ENCODE assay signal across 9 cellular contexts in the genomic region with DNA sequence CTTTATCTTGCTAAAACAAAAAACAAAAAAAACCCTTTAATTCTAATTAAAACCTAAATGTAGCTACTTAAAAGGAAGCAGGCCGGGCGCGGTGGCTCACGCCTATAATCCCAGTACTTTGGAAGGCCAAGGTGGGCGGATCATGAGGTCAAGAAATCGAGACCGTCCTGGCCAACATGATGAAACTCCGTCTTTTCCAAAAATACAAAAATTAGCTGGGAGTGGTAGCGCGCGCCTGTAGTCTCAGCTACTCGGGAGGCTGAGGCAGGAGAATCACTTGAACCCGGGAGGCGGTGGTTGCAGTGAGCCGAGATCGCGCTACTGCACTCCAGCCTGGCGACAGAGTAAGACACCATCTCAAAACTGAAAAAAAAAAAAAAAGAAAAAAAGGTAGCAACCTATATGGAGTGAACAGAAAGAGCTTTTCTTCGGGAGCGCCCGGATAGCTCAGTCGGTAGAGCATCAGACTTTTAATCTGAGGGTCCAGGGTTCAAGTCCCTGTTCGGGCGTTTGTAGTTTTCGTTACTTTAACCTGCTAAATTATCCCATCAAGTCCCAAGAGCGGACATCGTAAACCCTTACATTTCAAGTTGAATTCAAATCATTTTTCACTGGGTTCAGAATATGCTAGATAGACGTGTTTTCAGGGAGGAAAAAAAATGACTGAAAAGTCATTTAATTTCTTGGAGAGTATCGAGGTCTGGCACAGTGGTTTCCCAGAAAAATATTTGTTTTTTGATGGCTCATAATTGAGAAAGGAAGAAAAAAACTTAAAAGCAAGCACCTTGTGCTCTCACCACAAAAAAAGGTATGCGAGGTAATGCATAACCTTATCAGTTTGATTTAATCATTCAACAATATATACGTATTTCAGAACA. TPM values are rescaled to one million over a fixed set of nuclear protein-coding genes. Genes with fewer than 3 reads are reported as not detected.
A peak's percentile ranks its signal among the peaks of the same experiment; 100 is the strongest.
DNase-seq lines count a peak whose midpoint lies in the region; ATAC-seq, FAIRE-seq and TF ChIP-seq lines count a peak whose summit lies in the region.
"Had no signal": no experiment of that assay in that cellular context is flagged by ENCODE, and none has a peak within 500 bp of the region (broad histone marks: within the 10 kb centered on the region; RNA-seq: fewer than 3 reads in every experiment).

No MANE protein-coding gene starts in this region.

- peak; percentile 78 for ATAC-seq in HG03066 (IDR thresholded peaks at IDR 0.05; ENCODE audit: low read depth, unreplicated experiment)

- H3K27me3 ChIP-seq in bronchial epithelial cell (ENCODE audit: control insufficient read depth, insufficient read depth, low read length) = no peaks in the 10 kb centered on the region

- peak overlapping the region; percentile 42 for H3K4me3 ChIP-seq in bronchial epithelial cell (ENCODE audit: low read depth, low read length)

- no peak for TF ChIP-seq CTCF in bronchial epithelial cell (IDR thresholded peaks at IDR 0.05; ENCODE audit: insufficient read depth, low read length, severe bottlenecking)

- DNase-seq in NK-92 treated with Interleukin-12 subunit alpha and Interleukin-12 subunit beta, amount 100 ng/mL, for 24 hours (lab: John Stamatoyannopoulos, UW) = peak; percentile 64
- DNase-seq in NK-92 (lab: John Stamatoyannopoulos, UW; ENCODE audit: unreplicated experiment) (no peak), NCI-H2107 (lab: John Stamatoyannopoulos, UW) (peak; percentile 70), bronchial epithelial cell (ENCODE audit: low read depth) (peak; percentile 84), smooth muscle cell of the brain vasculature (ENCODE audit: low read depth, low spot score) (peak; percentile 76)

- no peaks in the 10 kb centered on the region for H3K36me3 ChIP-seq in bronchial epithelial cell (ENCODE audit: control insufficient read depth, insufficient read depth, low read length)

- peak; percentile 97 for FAIRE-seq in TTC549 (lab: Jason Lieb, UNC)
- FAIRE-seq in bronchial epithelial cell (lab: Jason Lieb, UNC) = no peak
- peak; percentile 56 for FAIRE-seq in islet of Langerhans (lab: Jason Lieb, UNC)
- FAIRE-seq: A204.1 had no signal

RNA-seq across cellular contexts. Expression of a gene that starts 9.9 kb away (rescaled TPM):
- total RNA-seq in bronchial epithelial cell = 23.4 and 25.3 TPM in 2 replicates

RNA-seq across cellular contexts. Expression of a gene that starts 11.7 kb away (rescaled TPM):
- 2.1 and 8.4 TPM in 2 replicates for total RNA-seq in bronchial epithelial cell
